ENCODE assay signal across 1 cellular context in the genomic region with DNA sequence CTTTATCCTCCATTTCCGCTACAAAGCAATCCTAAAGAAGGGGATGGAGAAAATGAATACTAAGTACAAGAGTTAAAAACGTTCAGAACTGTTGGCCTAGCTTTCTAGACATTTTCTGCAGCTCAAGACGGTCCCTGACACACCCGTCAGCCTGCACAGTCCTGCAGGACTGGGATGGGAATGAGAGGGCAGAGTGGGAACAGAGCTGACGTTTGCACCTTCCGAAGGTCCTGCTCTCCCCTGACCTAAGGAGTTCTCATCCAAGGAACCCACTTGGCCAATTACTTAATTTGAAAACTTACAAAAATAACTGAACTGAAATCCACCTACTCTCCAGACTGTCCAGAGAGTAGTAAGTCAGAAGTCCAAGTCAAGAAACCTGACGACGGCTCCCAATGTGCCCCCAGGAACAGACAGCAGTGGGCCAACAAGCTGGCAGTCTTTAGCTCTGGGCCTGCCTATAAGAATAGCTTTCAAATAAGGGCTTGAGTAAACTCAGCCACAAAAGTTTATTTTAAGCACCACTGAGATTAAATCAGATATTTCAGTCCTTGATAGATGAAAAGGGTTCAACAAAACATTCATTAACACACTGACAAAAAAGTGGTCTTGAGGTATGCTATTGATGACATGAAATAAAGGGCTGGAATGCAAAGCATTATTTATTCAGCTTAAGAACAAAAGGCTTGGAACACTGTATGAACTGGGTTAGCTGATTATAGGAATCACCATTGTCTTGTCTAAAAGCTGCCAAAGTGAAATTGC.
A peak's percentile ranks its signal among the peaks of the same experiment; 100 is the strongest.
TF ChIP-seq lines count a peak whose summit lies in the region.

No MANE protein-coding gene starts in this region.

TF ChIP-seq in HepG2, 621 proteins besides CTCF, POLR2A, EP300 and RAD21 (continued from another document):
- no peak; the same call in 1 of the 2 replicates for TF ChIP-seq ARID5B (CRISPR knock-in tag; IDR thresholded peaks at IDR 0.05)
- no peak for TF ChIP-seq SOX13 (IDR thresholded peaks at IDR 0.05)
- TF ChIP-seq SOX13 (CRISPR knock-in tag; conservative IDR thresholded peaks at IDR 0.05 in 1 of 2, IDR thresholded peaks at IDR 0.05 in 1 of 2), result peak in 1 of 2 experiments; percentile 90; a peak in 2 of 4 replicates
